In genomic region chr7:121537031-121537430, GRCh38 we compare ENCODE assay signal across 1 cellular context.
TF ChIP-seq lines count a peak whose summit lies in the region.

No MANE protein-coding gene starts in this region.

TF ChIP-seq in HCT116, 20 proteins besides CTCF, POLR2A, EP300 and RAD21 (continued from another document):
- TF ChIP-seq POLR2AphosphoS5 (IDR thresholded peaks at IDR 0.05; ENCODE audit: low read depth, low read length) = no peak
- no peak for TF ChIP-seq SP1 (IDR thresholded peaks at IDR 0.05; ENCODE audit: low read depth)
- TF ChIP-seq YY1 (IDR thresholded peaks at IDR 0.05; ENCODE audit: extremely low read depth, insufficient replicate concordance, low read depth, low read length) = no peak
- TF ChIP-seq ELF1 (IDR thresholded peaks at IDR 0.05; ENCODE audit: borderline replicate concordance, low read depth) = no peak
- TF ChIP-seq TCF7L2 (IDR thresholded peaks at IDR 0.05; ENCODE audit: borderline replicate concordance, extremely low read depth, insufficient read depth, insufficient read length) = no peak
- TF ChIP-seq CBX3 (IDR thresholded peaks at IDR 0.05; ENCODE audit: low read depth) = no peak
- TF ChIP-seq EZH2 (IDR thresholded peaks at IDR 0.05) = no peak
- no peak for TF ChIP-seq ZNF274 (IDR thresholded peaks at IDR 0.05; ENCODE audit: low read depth, low read length)
